ENCODE assay signal across 24 cellular contexts in genomic region chr20:34251619-34252018, GRCh38. TPM values are rescaled to one million over a fixed set of nuclear protein-coding genes. Genes with fewer than 3 reads are reported as not detected.
"Had no signal": no experiment of that assay in that cellular context is flagged by ENCODE, and none has a peak within 500 bp of the region (broad histone marks: within the 10 kb centered on the region; RNA-seq: fewer than 3 reads in every experiment).

No MANE protein-coding gene starts in this region.

- H3K27ac Mint-ChIP-seq: IgD-negative memory B cell had no signal

- H3K27me3 ChIP-seq: SJSA1 had no signal

- H3K4me3 ChIP-seq: K562, SJSA1, SK-N-MC had no signal

- H3K4me3 Mint-ChIP-seq: IgD-negative memory B cell had no signal

- H3K9me3 ChIP-seq: SJSA1 had no signal

- H3K36me3 ChIP-seq: SJSA1 had no signal

- H3K9me3 Mint-ChIP-seq: IgD-negative memory B cell had no signal

- H3K4me1 ChIP-seq: SJSA1 had no signal

- DNase-seq: Kasumi-1, MM.1S, NCI-H1092 treated with DMSO at 0.1 percent for 48 hours, NCI-H1436, NCI-H187, NCI-H2029, NCI-H2081 treated with DMSO at 0.1 percent for 48 hours, NCI-H2171, NCI-H226, NCI-H446, NCI-H510A, NCI-H524 treated with DMSO at 0.1 percent for 48 hours, NCI-H69, NCI-H774, Right ventricle myocardium superior, RPMI8226, SIG-M5 had no signal

- ATAC-seq: K562 had no signal

- H3K27ac ChIP-seq: KMS-11, SJSA1, SK-N-MC had no signal

RNA-seq across cellular contexts. Expression of gene ASIP, which starts 10.4 kb away (rescaled TPM):
- total RNA-seq: HT1080, K562, M059J, SJSA1 had no signal
- polyA plus RNA-seq: IgD-negative memory B cell, K562 had no signal
